ENCODE assay signal across 8 cellular contexts in the genomic region with DNA sequence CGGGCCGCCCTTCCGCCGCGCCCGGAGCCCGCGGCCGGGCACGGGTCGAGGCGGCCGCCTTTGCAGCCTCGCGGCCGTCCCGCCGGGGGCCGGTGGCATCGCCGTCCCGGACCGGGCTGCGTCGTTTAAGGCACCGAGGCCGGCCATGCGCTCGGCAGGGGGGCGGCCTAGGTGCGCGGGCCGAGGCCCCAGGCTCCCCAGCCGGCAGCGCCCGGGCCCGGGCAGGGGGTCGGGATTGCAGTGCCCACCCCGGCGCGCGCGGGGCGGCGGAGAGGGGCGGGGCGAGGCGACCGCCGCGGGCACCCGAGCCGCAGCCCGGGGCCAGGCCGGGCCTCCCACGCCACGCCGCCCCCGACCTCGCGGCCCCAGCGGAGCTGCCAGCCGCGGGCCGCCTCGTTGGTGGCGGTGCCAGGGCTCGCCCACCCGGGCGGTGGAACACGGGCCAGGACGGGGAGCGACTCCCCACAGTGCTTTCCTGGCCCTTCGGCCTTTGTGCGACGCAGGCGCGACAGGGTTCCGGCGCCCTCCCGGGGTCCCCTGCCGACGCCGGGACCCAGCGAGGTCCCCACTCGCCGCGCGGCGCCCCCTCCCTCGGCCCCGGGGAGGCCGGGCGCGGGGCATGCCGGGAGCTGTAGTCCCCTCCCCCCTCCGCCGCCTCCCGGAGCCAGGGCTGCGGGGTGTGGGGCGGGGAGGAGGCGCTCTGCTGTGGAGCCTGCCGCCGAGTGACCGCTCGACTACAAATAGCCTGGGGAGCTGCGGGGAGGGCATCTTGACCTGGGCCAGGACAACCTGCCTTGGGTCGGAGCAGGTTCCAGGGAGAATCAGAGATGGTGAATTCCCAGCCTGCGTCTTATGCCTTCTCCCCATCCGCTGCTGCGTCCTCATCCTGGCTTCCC. TPM values are rescaled to one million over a fixed set of nuclear protein-coding genes. Genes with fewer than 3 reads are reported as not detected.
DNase-seq lines count a peak whose midpoint lies in the region; ATAC-seq lines count a peak whose summit lies in the region.

No MANE protein-coding gene starts in this region.

- peak overlapping the region; percentile 59 for H3K4me3 ChIP-seq in mononuclear cell (ENCODE audit: low read length)

- peaks cover 4% of the 10 kb centered on the region for H3K27me3 ChIP-seq in mononuclear cell (ENCODE audit: insufficient read depth, low read length)

- ATAC-seq in GM18867 (IDR thresholded peaks at IDR 0.05; ENCODE audit: unreplicated experiment) (peak; percentile 70), HG03095 (IDR thresholded peaks at IDR 0.05; ENCODE audit: unreplicated experiment) (peak; percentile 66)

- DNase-seq in AG08396 (ENCODE audit: low spot score) = peak; percentile 94
- peak; percentile 18 for DNase-seq in NCI-H526 treated with DMSO at 0.1 percent for 48 hours (lab: John Stamatoyannopoulos, UW)
- DNase-seq in activated CD8-positive, alpha-beta memory T cell treated with anti-CD3 and anti-CD28 coated beads, Interleukin-2, amount 50 U/mL, for 4 hours = peak; percentile 75
- DNase-seq in epidermal melanocyte (ENCODE audit: insufficient read length, low spot score) = peak; percentile 85
- DNase-seq in stimulated activated CD8-positive, alpha-beta memory T cell treated with anti-CD3 and anti-CD28 coated beads, Interleukin-2, amount 100 ng/mL, for 48 hours (ENCODE audit: low read depth in 2 of 2) = peak; percentile 64 to 68

- peaks cover 18% of the 10 kb centered on the region for H3K4me1 ChIP-seq in mononuclear cell (ENCODE audit: insufficient read depth, low read length)

- H3K9me3 ChIP-seq in mononuclear cell (ENCODE audit: low read depth, low read length) = no peaks in the 10 kb centered on the region

RNA-seq across cellular contexts. Expression of a gene that starts 0.8 kb away (rescaled TPM):
- 11.0 TPM for total RNA-seq in mononuclear cell

RNA-seq across cellular contexts. Expression of a gene that starts 16.9 kb away (rescaled TPM):
- total RNA-seq in mononuclear cell = 29.7 TPM

RNA-seq across cellular contexts. Expression of a gene that starts 39.3 kb away (rescaled TPM):
- not detected for total RNA-seq in mononuclear cell

Comparison
In these comparisons a context has a peak if more than half of its experiments do, and no peak if none do; other contexts are left out.
1. Peak in every context shown above with its lines: DNase-seq, ATAC-seq and H3K4me3 ChIP-seq.
2. DNase-seq: peak in every context shown above with its lines; median percentile 94 in AG08396; 85 in epidermal melanocyte; 75 in activated CD8-positive, alpha-beta memory T cell treated with anti-CD3 and anti-CD28 coated beads, Interleukin-2, amount 50 U/mL, for 4 hours; 66 in stimulated activated CD8-positive, alpha-beta memory T cell treated with anti-CD3 and anti-CD28 coated beads, Interleukin-2, amount 100 ng/mL, for 48 hours; 18 in NCI-H526 treated with DMSO at 0.1 percent for 48 hours.